ENCODE assay signal across 8 cellular contexts in genomic region chr2:74497777-74498499, GRCh38.
A peak's percentile ranks its signal among the peaks of the same experiment; 100 is the strongest.
DNase-seq lines count a peak whose midpoint lies in the region; ATAC-seq lines count a peak whose summit lies in the region.

No MANE protein-coding gene starts in this region.

- H3K27me3 Mint-ChIP-seq in activated T-cell treated with anti-CD3 and anti-CD28 coated beads, Interleukin-2, amount 50 U/mL, for 24 hours, result peaks cover 55% of the 10 kb centered on the region
- H3K27me3 Mint-ChIP-seq in activated naive CD8-positive, alpha-beta T cell treated with anti-CD3 and anti-CD28 coated beads, Interleukin-2, amount 50 U/mL, for 24 hours, result peaks cover 48% of the 10 kb centered on the region
- H3K27me3 Mint-ChIP-seq in stimulated activated memory B cell treated with anti-CD40 and anti-IgM and Interleukin-4, amounts not matched to agents 10 μg/mL and 1 μg/mL and 100 μg/mL, for 72 hours, result peaks cover 50% of the 10 kb centered on the region

- H3K9me3 Mint-ChIP-seq in activated T-cell treated with anti-CD3 and anti-CD28 coated beads, Interleukin-2, amount 50 U/mL, for 24 hours, result no peaks in the 10 kb centered on the region
- no peaks in the 10 kb centered on the region for H3K9me3 Mint-ChIP-seq in activated naive CD8-positive, alpha-beta T cell treated with anti-CD3 and anti-CD28 coated beads, Interleukin-2, amount 50 U/mL, for 24 hours
- no peaks in the 10 kb centered on the region for H3K9me3 Mint-ChIP-seq in stimulated activated memory B cell treated with anti-CD40 and anti-IgM and Interleukin-4, amounts not matched to agents 10 μg/mL and 1 μg/mL and 100 μg/mL, for 72 hours

- DNase-seq in activated T-cell treated with anti-CD3 and anti-CD28 coated beads, Interleukin-2, amount 50 U/mL, for 24 hours, result peak; percentile 61
- no peak for DNase-seq in activated T-cell treated with anti-CD3 and anti-CD28 coated beads, Interleukin-2, amount 50 U/mL, for 1 hour
- DNase-seq in activated naive CD8-positive, alpha-beta T cell treated with anti-CD3 and anti-CD28 coated beads, Interleukin-2, amount 50 U/mL, for 24 hours, result peak; percentile 30
- DNase-seq in iris pigment epithelial cell (ENCODE audit: low read depth), result peak; percentile 22

- H3K27ac Mint-ChIP-seq in activated T-cell treated with anti-CD3 and anti-CD28 coated beads, Interleukin-2, amount 50 U/mL, for 24 hours, result no peak overlapping the region
- H3K27ac Mint-ChIP-seq in activated naive CD8-positive, alpha-beta T cell treated with anti-CD3 and anti-CD28 coated beads, Interleukin-2, amount 50 U/mL, for 24 hours, result peak overlapping the region; percentile 22
- peak overlapping the region; percentile 2 for H3K27ac Mint-ChIP-seq in stimulated activated memory B cell treated with anti-CD40 and anti-IgM and Interleukin-4, amounts not matched to agents 10 μg/mL and 1 μg/mL and 100 μg/mL, for 72 hours

- peaks cover 34% of the 10 kb centered on the region for H3K4me1 Mint-ChIP-seq in activated T-cell treated with anti-CD3 and anti-CD28 coated beads, Interleukin-2, amount 50 U/mL, for 24 hours (ENCODE audit: low read depth)
- peaks cover 32% of the 10 kb centered on the region for H3K4me1 Mint-ChIP-seq in activated naive CD8-positive, alpha-beta T cell treated with anti-CD3 and anti-CD28 coated beads, Interleukin-2, amount 50 U/mL, for 24 hours
- peaks cover 44% of the 10 kb centered on the region for H3K4me1 Mint-ChIP-seq in stimulated activated memory B cell treated with anti-CD40 and anti-IgM and Interleukin-4, amounts not matched to agents 10 μg/mL and 1 μg/mL and 100 μg/mL, for 72 hours

- H3K36me3 Mint-ChIP-seq in activated T-cell treated with anti-CD3 and anti-CD28 coated beads, Interleukin-2, amount 50 U/mL, for 24 hours (ENCODE audit: low read depth), result peaks cover 17% of the 10 kb centered on the region
- H3K36me3 Mint-ChIP-seq in activated naive CD8-positive, alpha-beta T cell treated with anti-CD3 and anti-CD28 coated beads, Interleukin-2, amount 50 U/mL, for 24 hours (ENCODE audit: low read depth), result no peaks in the 10 kb centered on the region
- peaks cover 15% of the 10 kb centered on the region for H3K36me3 Mint-ChIP-seq in stimulated activated memory B cell treated with anti-CD40 and anti-IgM and Interleukin-4, amounts not matched to agents 10 μg/mL and 1 μg/mL and 100 μg/mL, for 72 hours

- ATAC-seq in activated naive CD8-positive, alpha-beta T cell treated with anti-CD3 and anti-CD28 coated beads, Interleukin-2, amount 50 U/mL, for 24 hours, result no peak
- ATAC-seq in stimulated activated memory B cell treated with anti-CD40 and anti-IgM and Interleukin-4, amounts not matched to agents 10 μg/mL and 1 μg/mL and 100 μg/mL, for 72 hours, result peak; percentile 37
- no peak for ATAC-seq in HG02884 (IDR thresholded peaks at IDR 0.05; ENCODE audit: unreplicated experiment)
- no peak for ATAC-seq in HG03520 (IDR thresholded peaks at IDR 0.05; ENCODE audit: unreplicated experiment)
- ATAC-seq in GM19455 (IDR thresholded peaks at IDR 0.05; ENCODE audit: unreplicated experiment), result no peak

- peak overlapping the region; percentile 73 for H3K4me3 Mint-ChIP-seq in activated T-cell treated with anti-CD3 and anti-CD28 coated beads, Interleukin-2, amount 50 U/mL, for 24 hours
- H3K4me3 Mint-ChIP-seq in activated naive CD8-positive, alpha-beta T cell treated with anti-CD3 and anti-CD28 coated beads, Interleukin-2, amount 50 U/mL, for 24 hours, result peak overlapping the region; percentile 77
- peak overlapping the region; percentile 74 for H3K4me3 Mint-ChIP-seq in stimulated activated memory B cell treated with anti-CD40 and anti-IgM and Interleukin-4, amounts not matched to agents 10 μg/mL and 1 μg/mL and 100 μg/mL, for 72 hours
